ENCODE assay signal across 1 cellular context in the genomic region with DNA sequence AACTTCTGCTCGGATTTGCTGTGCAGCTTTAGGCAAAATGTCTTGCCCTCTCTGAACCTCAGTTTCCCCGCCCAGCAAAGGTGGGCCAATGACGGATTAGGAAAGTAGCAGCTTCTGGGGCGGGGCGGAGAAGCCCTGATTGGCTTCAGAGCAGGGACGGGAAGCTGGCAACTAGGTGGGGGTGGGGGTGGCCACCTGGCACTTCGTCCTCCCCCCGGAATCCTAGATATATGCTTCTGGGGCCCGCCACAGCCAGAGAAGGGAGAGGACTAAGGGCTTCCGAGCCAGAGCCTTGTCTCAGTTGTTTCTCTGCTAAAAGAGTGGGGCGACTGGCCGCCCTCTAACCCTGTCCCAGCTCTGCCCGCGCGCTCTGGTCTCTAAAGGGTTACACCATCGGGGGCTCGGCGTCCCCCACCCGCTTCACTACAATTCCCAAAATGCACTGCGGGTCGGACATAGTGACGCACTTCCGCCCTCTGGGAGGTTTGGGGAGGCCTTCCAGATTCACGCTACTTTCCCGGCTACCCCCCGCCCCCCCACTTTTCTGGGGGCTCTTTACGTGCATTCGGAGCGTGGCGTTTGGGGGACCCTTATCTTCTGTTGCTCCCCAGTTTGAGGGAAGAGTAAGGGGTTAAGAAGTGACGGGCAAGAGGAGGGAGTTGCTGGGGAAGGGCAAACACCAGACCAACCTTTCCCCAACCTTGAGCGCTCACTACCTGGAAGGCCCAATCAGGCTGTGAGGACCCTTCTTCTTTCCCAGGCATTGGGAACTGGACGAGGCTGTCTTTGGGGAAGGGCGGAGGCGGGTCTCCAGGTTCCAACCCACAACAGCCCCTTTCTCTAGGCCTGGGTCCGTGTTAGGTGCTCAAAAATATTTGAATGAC.
A peak's percentile ranks its signal among the peaks of the same experiment; 100 is the strongest.
TF ChIP-seq lines count a peak whose summit lies in the region.

No MANE protein-coding gene starts in this region.

TF ChIP-seq in SK-N-SH treated with all-trans-retinoic acid at 6 μM for 48 hours, 23 proteins besides CTCF, POLR2A, EP300 and RAD21 (continued from another document):
- TF ChIP-seq, protein P1, sequence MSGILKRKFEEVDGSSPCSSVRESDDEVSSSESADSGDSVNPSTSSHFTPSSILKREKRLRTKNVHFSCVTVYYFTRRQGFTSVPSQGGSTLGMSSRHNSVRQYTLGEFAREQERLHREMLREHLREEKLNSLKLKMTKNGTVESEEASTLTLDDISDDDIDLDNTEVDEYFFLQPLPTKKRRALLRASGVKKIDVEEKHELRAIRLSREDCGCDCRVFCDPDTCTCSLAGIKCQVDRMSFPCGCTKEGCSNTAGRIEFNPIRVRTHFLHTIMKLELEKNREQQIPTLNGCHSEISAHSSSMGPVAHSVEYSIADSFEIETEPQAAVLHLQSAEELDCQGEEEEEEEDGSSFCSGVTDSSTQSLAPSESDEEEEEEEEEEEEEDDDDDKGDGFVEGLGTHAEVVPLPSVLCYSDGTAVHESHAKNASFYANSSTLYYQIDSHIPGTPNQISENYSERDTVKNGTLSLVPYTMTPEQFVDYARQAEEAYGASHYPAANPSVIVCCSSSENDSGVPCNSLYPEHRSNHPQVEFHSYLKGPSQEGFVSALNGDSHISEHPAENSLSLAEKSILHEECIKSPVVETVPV (CRISPR knock-in tag; IDR thresholded peaks at IDR 0.05): 0 out of 2 replicates have a peak, but pooled peaks have one; percentile 30
- TF ChIP-seq, protein P2, sequence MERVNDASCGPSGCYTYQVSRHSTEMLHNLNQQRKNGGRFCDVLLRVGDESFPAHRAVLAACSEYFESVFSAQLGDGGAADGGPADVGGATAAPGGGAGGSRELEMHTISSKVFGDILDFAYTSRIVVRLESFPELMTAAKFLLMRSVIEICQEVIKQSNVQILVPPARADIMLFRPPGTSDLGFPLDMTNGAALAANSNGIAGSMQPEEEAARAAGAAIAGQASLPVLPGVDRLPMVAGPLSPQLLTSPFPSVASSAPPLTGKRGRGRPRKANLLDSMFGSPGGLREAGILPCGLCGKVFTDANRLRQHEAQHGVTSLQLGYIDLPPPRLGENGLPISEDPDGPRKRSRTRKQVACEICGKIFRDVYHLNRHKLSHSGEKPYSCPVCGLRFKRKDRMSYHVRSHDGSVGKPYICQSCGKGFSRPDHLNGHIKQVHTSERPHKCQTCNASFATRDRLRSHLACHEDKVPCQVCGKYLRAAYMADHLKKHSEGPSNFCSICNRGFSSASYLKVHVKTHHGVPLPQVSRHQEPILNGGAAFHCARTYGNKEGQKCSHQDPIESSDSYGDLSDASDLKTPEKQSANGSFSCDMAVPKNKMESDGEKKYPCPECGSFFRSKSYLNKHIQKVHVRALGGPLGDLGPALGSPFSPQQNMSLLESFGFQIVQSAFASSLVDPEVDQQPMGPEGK (CRISPR knock-in tag; IDR thresholded peaks at IDR 0.05; ENCODE audit: borderline replicate concordance): peak; percentile 88; the same call in 1 of the 2 replicates
